17 cellular contexts compared by ENCODE assay signal in the genomic region with DNA sequence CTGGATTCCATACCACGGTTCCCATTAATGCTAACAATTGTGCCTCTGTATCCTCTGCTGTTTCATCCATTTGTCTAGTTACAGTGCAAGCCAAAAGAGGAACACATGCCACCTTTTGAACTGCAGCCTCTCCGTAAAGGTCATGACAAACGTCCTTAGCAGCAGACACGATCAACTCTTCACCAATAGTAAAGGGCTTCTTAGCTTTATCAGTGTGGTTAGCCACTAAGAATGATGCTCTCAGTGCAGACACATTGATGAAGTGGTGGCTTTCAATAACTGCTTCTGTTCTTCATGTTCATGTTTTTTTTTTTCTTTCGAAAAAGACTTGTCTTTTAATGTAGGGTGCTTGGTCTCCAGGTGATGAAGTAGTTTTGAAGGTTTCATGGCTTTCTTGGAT. TPM values are rescaled to one million over a fixed set of nuclear protein-coding genes. Genes with fewer than 3 reads are reported as not detected.
A peak's percentile ranks its signal among the peaks of the same experiment; 100 is the strongest.
DNase-seq lines count a peak whose midpoint lies in the region; ATAC-seq and TF ChIP-seq lines count a peak whose summit lies in the region.
"Had no signal": no experiment of that assay in that cellular context is flagged by ENCODE, and none has a peak within 500 bp of the region (broad histone marks: within the 10 kb centered on the region; RNA-seq: fewer than 3 reads in every experiment).

No MANE protein-coding gene starts in this region.

- no peaks in the 10 kb centered on the region for H3K27me3 ChIP-seq in MM.1S (replicated peaks; ENCODE audit: insufficient read depth, low read length)
- H3K27me3 ChIP-seq: BE2C had no signal

- H3K4me1 ChIP-seq in MM.1S (ENCODE audit: low read length), result 0 out of 2 replicates have a peak, but pooled peaks cover 10% of the 10 kb centered on the region

- H3K9ac ChIP-seq in MM.1S (ENCODE audit: low read length), result no peak overlapping the region

- peaks cover 21% of the 10 kb centered on the region for H3K79me2 ChIP-seq in MM.1S (ENCODE audit: low read length)

- no peaks in the 10 kb centered on the region for H3F3A ChIP-seq in MM.1S (ENCODE audit: insufficient read depth, low read length)

- no peaks in the 10 kb centered on the region for H3K36me3 ChIP-seq in MM.1S (replicated peaks; ENCODE audit: insufficient read depth, low read length)
- H3K36me3 ChIP-seq: BE2C had no signal

- no peak for DNase-seq in activated T-cell treated with anti-CD3 and anti-CD28 coated beads, Interleukin-2, amount 50 U/mL, for 72 hours
- DNase-seq in activated T-cell treated with anti-CD3 and anti-CD28 coated beads, Interleukin-2, amount 50 U/mL, for 1 hour, result no peak
- DNase-seq in MM.1S (no peak), NCI-H446 (lab: John Stamatoyannopoulos, UW) (no peak), erythroblast (lab: John Stamatoyannopoulos, UW) (no peak)
- no peak for DNase-seq in stimulated activated effector memory CD8-positive, alpha-beta T cell treated with anti-CD3 and anti-CD28 coated beads, Interleukin-12 subunit alpha, Interleukin-12 subunit beta, amount 100 ng/mL, for 72 hours (ENCODE audit: low spot score in 2 of 2)
- DNase-seq: BE2C; Caco-2; CD8-positive, alpha-beta memory T cell; DND-41; GDM1; GOT3; H9 had no signal

- H3K9me3 Mint-ChIP-seq in activated T-cell treated with anti-CD3 and anti-CD28 coated beads, Interleukin-2, amount 50 U/mL, for 72 hours, result no peaks in the 10 kb centered on the region
- H3K9me3 Mint-ChIP-seq in stimulated activated effector memory CD8-positive, alpha-beta T cell treated with anti-CD3 and anti-CD28 coated beads, Interleukin-12 subunit alpha, Interleukin-12 subunit beta, amount 100 ng/mL, for 72 hours, result no peaks in the 10 kb centered on the region
- H3K9me3 Mint-ChIP-seq: CD8-positive, alpha-beta memory T cell; H9 had no signal

- peak overlapping the region; percentile 5 for H3K4me2 ChIP-seq in MM.1S (ENCODE audit: low read depth, low read length)
- H3K4me2 ChIP-seq: A549 had no signal

- no peak overlapping the region for H3K4me3 ChIP-seq in MM.1S (ENCODE audit: low read length)
- H3K4me3 ChIP-seq: A549 had no signal

- TF ChIP-seq POLR2A in erythroblast (IDR thresholded peaks at IDR 0.05; ENCODE audit: low read length), result no peak

- peak; percentile 25 to 26 for ATAC-seq in activated T-cell treated with anti-CD3 and anti-CD28 coated beads, Interleukin-2, amount 50 U/mL, for 72 hours (replicated peaks in 1 of 2)
- peak; percentile 10 for ATAC-seq in HG02852 (IDR thresholded peaks at IDR 0.05; ENCODE audit: unreplicated experiment)
- peak; percentile 68 for ATAC-seq in stimulated activated effector memory CD8-positive, alpha-beta T cell treated with anti-CD3 and anti-CD28 coated beads, Interleukin-12 subunit alpha, Interleukin-12 subunit beta, amount 100 ng/mL, for 72 hours
- ATAC-seq: A549 had no signal

- TF ChIP-seq CTCF in MM.1S (IDR thresholded peaks at IDR 0.05; ENCODE audit: low read length), result no peak

- no peaks in the 10 kb centered on the region for H3K9me2 ChIP-seq in MM.1S (replicated peaks; ENCODE audit: insufficient read depth, low read length)

- H2AFZ ChIP-seq in MM.1S (ENCODE audit: low read length), result no peak overlapping the region

- peaks cover 0 to 4% of the 10 kb centered on the region in 2 donors for H3K36me3 Mint-ChIP-seq in activated T-cell treated with anti-CD3 and anti-CD28 coated beads, Interleukin-2, amount 50 U/mL, for 72 hours (ENCODE audit: insufficient read depth in 2 of 2)
- H3K36me3 Mint-ChIP-seq in stimulated activated effector memory CD8-positive, alpha-beta T cell treated with anti-CD3 and anti-CD28 coated beads, Interleukin-12 subunit alpha, Interleukin-12 subunit beta, amount 100 ng/mL, for 72 hours, result no peaks in the 10 kb centered on the region

- H3K27ac Mint-ChIP-seq in activated T-cell treated with anti-CD3 and anti-CD28 coated beads, Interleukin-2, amount 50 U/mL, for 72 hours, result no peak overlapping the region
- peak overlapping the region; percentile 21 for H3K27ac Mint-ChIP-seq in stimulated activated effector memory CD8-positive, alpha-beta T cell treated with anti-CD3 and anti-CD28 coated beads, Interleukin-12 subunit alpha, Interleukin-12 subunit beta, amount 100 ng/mL, for 72 hours
- H3K27ac Mint-ChIP-seq: H9 had no signal

- H3K4me1 Mint-ChIP-seq in activated T-cell treated with anti-CD3 and anti-CD28 coated beads, Interleukin-2, amount 50 U/mL, for 72 hours (ENCODE audit: low read depth), result peaks cover 11% of the 10 kb centered on the region
- H3K4me1 Mint-ChIP-seq in stimulated activated effector memory CD8-positive, alpha-beta T cell treated with anti-CD3 and anti-CD28 coated beads, Interleukin-12 subunit alpha, Interleukin-12 subunit beta, amount 100 ng/mL, for 72 hours, result peaks cover 19% of the 10 kb centered on the region

- H3K27me3 Mint-ChIP-seq in activated T-cell treated with anti-CD3 and anti-CD28 coated beads, Interleukin-2, amount 50 U/mL, for 72 hours (ENCODE audit: low read depth), result no peaks in the 10 kb centered on the region
- H3K27me3 Mint-ChIP-seq: CD8-positive, alpha-beta memory T cell had no signal

- peak overlapping the region in 1 of 2 donors; percentile 70 for H3K4me3 Mint-ChIP-seq in activated T-cell treated with anti-CD3 and anti-CD28 coated beads, Interleukin-2, amount 50 U/mL, for 72 hours
- H3K4me3 Mint-ChIP-seq in stimulated activated effector memory CD8-positive, alpha-beta T cell treated with anti-CD3 and anti-CD28 coated beads, Interleukin-12 subunit alpha, Interleukin-12 subunit beta, amount 100 ng/mL, for 72 hours, result peak overlapping the region; percentile 30
- H3K4me3 Mint-ChIP-seq: CD8-positive, alpha-beta memory T cell; H9 had no signal

- no peaks in the 10 kb centered on the region for H3K9me3 ChIP-seq in MM.1S (replicated peaks; ENCODE audit: insufficient read depth, low read length)
- H3K9me3 ChIP-seq: A549, BE2C, Caco-2 had no signal

- H4K20me1 ChIP-seq in MM.1S (ENCODE audit: insufficient read depth, low read length), result no peaks in the 10 kb centered on the region

- H3K27ac ChIP-seq in MM.1S (ENCODE audit: low read length), result peak overlapping the region; percentile 26; the same call in 1 of the 2 replicates
- H3K27ac ChIP-seq: A549, C4-2B, HL-60 had no signal

RNA-seq across cellular contexts. Expression of a gene that starts 14.3 kb away (rescaled TPM):
- 10 to 100 TPM; 17.8 to 20.3 TPM for total RNA-seq in activated T-cell treated with anti-CD3 and anti-CD28 coated beads, Interleukin-2, amount 50 U/mL, for 72 hours

Comparison
In these comparisons a context has a peak if more than half of its experiments do, and no peak if none do; other contexts are left out.
1. ATAC-seq: peak in every context shown above with its lines; median percentile 68 in stimulated activated effector memory CD8-positive, alpha-beta T cell treated with anti-CD3 and anti-CD28 coated beads, Interleukin-12 subunit alpha, Interleukin-12 subunit beta, amount 100 ng/mL, for 72 hours; 26 in activated T-cell treated with anti-CD3 and anti-CD28 coated beads, Interleukin-2, amount 50 U/mL, for 72 hours; 10 in HG02852.